ENCODE assay signal across 9 cellular contexts in genomic region chr5:172768573-172769323, GRCh38. TPM values are rescaled to one million over a fixed set of nuclear protein-coding genes. Genes with fewer than 3 reads are reported as not detected.
DNase-seq lines count a peak whose midpoint lies in the region; ATAC-seq, FAIRE-seq and TF ChIP-seq lines count a peak whose summit lies in the region.
"Had no signal": no experiment of that assay in that cellular context is flagged by ENCODE, and none has a peak within 500 bp of the region (broad histone marks: within the 10 kb centered on the region; RNA-seq: fewer than 3 reads in every experiment).

No MANE protein-coding gene starts in this region.

- peak overlapping the region; percentile 84; the same call in 1 of the 2 replicates for H3K4me3 ChIP-seq in K562
- peak overlapping the region; percentile 97 for H3K4me3 ChIP-seq in suprapubic skin

- no peak overlapping the region; the same call in 2 of the 3 replicates for H3K27ac ChIP-seq in K562 (ENCODE audit: extremely low read depth, low read depth, low read length)
- peak overlapping the region; percentile 99 for H3K27ac ChIP-seq in layer of hippocampus (ENCODE audit: low read depth, low read length)
- peak overlapping the region; percentile 100 for H3K27ac ChIP-seq in suprapubic skin

- peaks cover 29% of the 10 kb centered on the region for H4K20me1 ChIP-seq in K562 (replicated peaks; ENCODE audit: control insufficient read depth, insufficient read depth, low read length)

- CTCF ChIA-PET in K562 (lab: Yijun Ruan, JAX; ENCODE audit: low intra/inter-chr PET ratio) = interaction anchor here (0.6 kb wide), 1 partner anchor 152 kb away, joined by 3 read pairs; no protein-coding TSS in a partner anchor

- no peaks in the 10 kb centered on the region for H3K9me3 ChIP-seq in K562 (replicated peaks; ENCODE audit: control insufficient read depth, insufficient read depth, low read depth, low read length)
- no peaks in the 10 kb centered on the region for H3K9me3 ChIP-seq in suprapubic skin

- H3K79me2 ChIP-seq in K562 (ENCODE audit: control insufficient read depth, insufficient read depth, low read length) = peaks cover 26% of the 10 kb centered on the region

- TF ChIP-seq EP300 in K562 (IDR thresholded peaks at IDR 0.05; ENCODE audit: low read length) (no peak), suprapubic skin (IDR thresholded peaks at IDR 0.05) (no peak)

- TF ChIP-seq POLR2A in K562 (conservative IDR thresholded peaks at IDR 0.05) (no peak), suprapubic skin (IDR thresholded peaks at IDR 0.05) (peak; percentile 38 to 41)

- H3K36me3 ChIP-seq in K562 (ENCODE audit: control insufficient read depth, insufficient read depth, low read length) (peaks cover 30% of the 10 kb centered on the region), suprapubic skin (peaks cover 36% of the 10 kb centered on the region)

- H3K9me1 ChIP-seq in K562 (ENCODE audit: control insufficient read depth, insufficient read depth, low read length) = peaks cover 9% of the 10 kb centered on the region

- H3K4me2 ChIP-seq in K562 (ENCODE audit: insufficient read depth, low read length) = peak overlapping the region; percentile 93

- H2AFZ ChIP-seq in K562 (ENCODE audit: low read depth, low read length) = no peak overlapping the region

- ATAC-seq in K562 (no peak), GM21723 (IDR thresholded peaks at IDR 0.05; ENCODE audit: unreplicated experiment) (no peak)

- TF ChIP-seq RAD21 in K562 (CRISPR knock-in tag; conservative IDR thresholded peaks at IDR 0.05 in 1 of 2, IDR thresholded peaks at IDR 0.05 in 1 of 2) = no peak

- in situ Hi-C loops in K562 (cut with MboI) = no loop called here

- POLR2A ChIA-PET in K562 (lab: Yijun Ruan, JAX) = interaction anchor here (0.5 to 4.4 kb wide), 21 partner anchors 8 to 170 kb away, joined by 3 to 55 read pairs (median 4); no protein-coding TSS in a partner anchor

- TF ChIP-seq CTCF in K562 (IDR thresholded peaks at IDR 0.05 in 2 of 3, conservative IDR thresholded peaks at IDR 0.05 in 1 of 3; ENCODE audit: insufficient read depth in 2 of 3, low read depth in 1 of 3, low read length in 3 of 3) = no peak
- TF ChIP-seq CTCF in suprapubic skin (IDR thresholded peaks at IDR 0.05) = no peak

- WGBS in K562 (ENCODE audit: insufficient coverage, low coverage, missing lambda C conversion rate) = 85% methylated on average over 17 of the region's 20 CpGs
- 26% methylated on average over 18 of the region's 20 CpGs for WGBS in suprapubic skin

- BruUV-seq in K562 (replicated peaks; lab: Mats Ljungman, UMichigan) = no TSS peak

- peaks cover 41 to 57% of the 10 kb centered on the region in 2 experiments for H3K4me1 ChIP-seq in K562 (replicated peaks in 1 of 2; ENCODE audit: control insufficient read depth in 2 of 2, insufficient read depth in 2 of 2, low read length in 2 of 2)
- peaks cover 61% of the 10 kb centered on the region for H3K4me1 ChIP-seq in suprapubic skin

- intact Hi-C loops in K562 (cut with micrococcal nuclease) = no loop called here

- DNase-seq in DMS53 (lab: John Stamatoyannopoulos, UW) = peak; percentile 60
- no peak for DNase-seq in DMS53 treated with DMSO at 0.1 percent for 48 hours (lab: John Stamatoyannopoulos, UW; ENCODE audit: unreplicated experiment)
- no peak for DNase-seq in K562 (ENCODE audit: extremely low read depth in 1 of 4, low spot score in 3 of 4)
- peak in 1 of 2 donors; percentile 70 for DNase-seq in suprapubic skin (ENCODE audit: low spot score in 2 of 2)
- no peak for DNase-seq in NCI-H1694 (lab: John Stamatoyannopoulos, UW)
- DNase-seq in HPDE6-E6E7 (ENCODE audit: extremely low spot score) = no peak

- H3K9ac ChIP-seq in K562 (ENCODE audit: insufficient read depth in 1 of 2, low read depth in 2 of 2, low read length in 2 of 2) = peak overlapping the region; percentile 99 to 100; a peak in 2 of 4 replicates

- FAIRE-seq in K562 (lab: Jason Lieb, UNC) = no peak
- FAIRE-seq: A204.1 had no signal

- H3K27me3 ChIP-seq in K562 (ENCODE audit: control insufficient read depth in 2 of 2, insufficient read depth in 2 of 2, low read length in 2 of 2) (no peaks in the 10 kb centered on the region), layer of hippocampus (ENCODE audit: control insufficient read depth, insufficient read depth, low read length) (no peaks in the 10 kb centered on the region), suprapubic skin (no peaks in the 10 kb centered on the region)

TF ChIP-seq in K562, 482 proteins besides CTCF, POLR2A, EP300 and RAD21 (continues in another document):
- no peak for TF ChIP-seq POLR3G (IDR thresholded peaks at IDR 0.05; ENCODE audit: extremely low read depth, insufficient read length, insufficient replicate concordance)
- TF ChIP-seq ZNF316 (IDR thresholded peaks at IDR 0.05) = peak; percentile 91
- no peak; the same call in 1 of the 2 replicates for TF ChIP-seq STAG1 (CRISPR knock-in tag; IDR thresholded peaks at IDR 0.05; ENCODE audit: borderline replicate concordance)
- TF ChIP-seq ZNF79 (CRISPR knock-in tag; IDR thresholded peaks at IDR 0.05; ENCODE audit: low read depth) = no peak
- peak; percentile 84 for TF ChIP-seq MAFK (IDR thresholded peaks at IDR 0.05; ENCODE audit: low read length)
- TF ChIP-seq TRIM24 (IDR thresholded peaks at IDR 0.05) = no peak
- peak; percentile 86 for TF ChIP-seq C11orf30 (IDR thresholded peaks at IDR 0.05; ENCODE audit: low read depth)
- no peak for TF ChIP-seq ZNF436 (CRISPR knock-in tag; IDR thresholded peaks at IDR 0.05)
- no peak for TF ChIP-seq BCLAF1 (IDR thresholded peaks at IDR 0.05; ENCODE audit: borderline replicate concordance in 1 of 2, control insufficient read depth in 1 of 2, low read depth in 2 of 2, low read length in 1 of 2)
- peak; percentile 94; the same call in 1 of the 2 replicates for TF ChIP-seq ZC3H4 (CRISPR knock-in tag; IDR thresholded peaks at IDR 0.05; ENCODE audit: borderline replicate concordance)
- no peak for TF ChIP-seq ATF3 (IDR thresholded peaks at IDR 0.05)
- TF ChIP-seq ATF3 (CRISPR knock-in tag; conservative IDR thresholded peaks at IDR 0.05) = peak; percentile 38; the same call in 1 of the 2 replicates
- TF ChIP-seq BRCA1 (IDR thresholded peaks at IDR 0.05) = no peak
- TF ChIP-seq BRCA1 (CRISPR knock-in tag; IDR thresholded peaks at IDR 0.05) = 0 out of 2 replicates have a peak, but pooled peaks have one; percentile 41
- TF ChIP-seq HDAC6 (IDR thresholded peaks at IDR 0.05; ENCODE audit: low read depth, low read length) = no peak
- 0 out of 2 replicates have a peak, but pooled peaks have one; percentile 8 for TF ChIP-seq CHD2 (IDR thresholded peaks at IDR 0.05; ENCODE audit: low read depth, low read length)
- TF ChIP-seq GABPA (tag; conservative IDR thresholded peaks at IDR 0.05; ENCODE audit: low read depth) = no peak

RNA-seq across cellular contexts. Expression of gene DUSP1, which starts 2.2 kb away (rescaled TPM):
- total RNA-seq in K562 (2011; cell fraction: chromatin; rRNA removed; ENCODE audit: low replicate concordance) = 11.5 and 24.3 TPM in 2 replicates
- total RNA-seq in K562 (2011; cell fraction: nucleolus; rRNA removed) = 32.5 and 33.0 TPM in 2 replicates
- 17.9 and 22.4 TPM in 2 replicates for total RNA-seq in K562 (2011; cell fraction: nucleoplasm; rRNA removed)
- total RNA-seq in K562 (2014; rRNA removed) (12.8 and 18.9 TPM in 2 replicates), K562 (2014; rRNA removed; fragmentation: Illumina TruSeq; extraction: Trizol) (5.0 and 7.3 TPM in 2 replicates), K562 (2015; rRNA removed; fragmentation: Illumina TruSeq; extraction: Trizol) (4.4 and 4.8 TPM in 2 replicates), K562 (2021) (14.2 and 17.1 TPM in 2 replicates), suprapubic skin (1,000 to 10,000 TPM; 1,246 to 2,948 (median 1,762) TPM)
- polyA plus RNA-seq in K562 (2011; rRNA removed) (12.6 and 13.3 TPM in 2 replicates), K562 (2014; fragmentation: Illumina TruSeq; extraction: Trizol) (8.0 and 8.5 TPM in 2 replicates), K562 (2014; fragmentation: Nextera tagmentation; extraction: Ambion mirVana) (1 to 10 TPM; 2.1 to 3.0 TPM), K562 (2014; rRNA removed) (10.1 and 14.1 TPM in 2 replicates)
- 16.2 and 25.8 TPM in 2 replicates for polyA plus RNA-seq in K562 (2011; cell fraction: cytosol; rRNA removed)
- polyA plus RNA-seq in K562 (2011; cell fraction: nucleus; rRNA removed) = 26.5 and 30.4 TPM in 2 replicates
- polyA plus RNA-seq in K562 (2012) = 8.3 and 11.4 TPM in 2 replicates
- 13.6 and 20.8 TPM in 2 replicates for polyA minus RNA-seq in K562 (2011; rRNA and poly(A)+ RNA removed)
- polyA minus RNA-seq in K562 (2011; cell fraction: cytosol; rRNA and poly(A)+ RNA removed) = 13.5 and 14.0 TPM in 2 replicates
- 23.3 and 31.2 TPM in 2 replicates for polyA minus RNA-seq in K562 (2011; cell fraction: nucleus; rRNA and poly(A)+ RNA removed)

Comparison
In these comparisons a context has a peak if more than half of its experiments do, and no peak if none do; other contexts are left out.
1. RNA of gene DUSP1, which starts 2.2 kb away (total RNA-seq): 1,246 to 2,948 TPM in suprapubic skin; 4.4 to 33.0 TPM in K562; every median in the first group is over 10 times any median in the second.